26 cellular contexts compared by ENCODE assay signal in the genomic region with DNA sequence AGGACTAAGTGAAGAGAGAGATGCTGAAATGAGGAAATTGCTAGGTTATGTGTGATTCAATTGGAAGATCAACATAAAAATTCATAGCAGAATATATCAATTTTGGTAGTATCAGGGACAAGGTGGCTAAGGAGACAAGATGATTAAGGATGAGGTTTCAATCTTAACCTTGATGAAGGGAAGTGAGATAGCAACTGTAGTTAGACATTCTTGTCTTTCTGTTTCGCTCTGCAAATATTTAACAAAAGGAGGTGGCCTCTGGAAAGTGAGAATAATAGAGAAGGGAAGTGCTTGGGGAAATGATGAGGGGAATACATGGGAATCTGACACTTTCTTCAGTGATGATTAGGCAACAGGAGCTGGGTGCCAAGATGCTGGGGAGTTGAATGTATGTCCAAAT.
"Had no signal": no experiment of that assay in that cellular context is flagged by ENCODE, and none has a peak within 500 bp of the region (broad histone marks: within the 10 kb centered on the region; RNA-seq: fewer than 3 reads in every experiment).

No MANE protein-coding gene starts in this region.

- H3K36me3 Mint-ChIP-seq: memory B cell; naive thymus-derived CD4-positive, alpha-beta T cell; natural killer cell had no signal

- H3K9me3 ChIP-seq: colonic mucosa, esophagus squamous epithelium, gastrocnemius medialis, heart right ventricle, left ventricle myocardium inferior, lower lobe of right lung had no signal

- H3K27ac ChIP-seq: colonic mucosa, epithelial cell of prostate, esophagus squamous epithelium, gastrocnemius medialis, heart right ventricle, left ventricle myocardium inferior, lower lobe of right lung had no signal

- H3K27ac Mint-ChIP-seq: dendritic cell treated with granulocyte-macrophage colony-stimulating factor and Interleukin-4, amounts not matched to agents 40 ng/mL and 50 ng/mL, for 4 days; effector memory CD8-positive, alpha-beta T cell; endodermal cell; memory B cell; naive thymus-derived CD4-positive, alpha-beta T cell; natural killer cell had no signal

- H3K4me3 Mint-ChIP-seq: dendritic cell treated with granulocyte-macrophage colony-stimulating factor and Interleukin-4, amounts not matched to agents 40 ng/mL and 50 ng/mL, for 4 days; effector memory CD8-positive, alpha-beta T cell; endodermal cell; memory B cell; naive thymus-derived CD4-positive, alpha-beta T cell; natural killer cell had no signal

- H3K4me1 ChIP-seq: colonic mucosa, esophagus squamous epithelium, gastrocnemius medialis, heart right ventricle, left ventricle myocardium inferior, lower lobe of right lung had no signal

- H3K4me3 ChIP-seq: colonic mucosa, esophagus squamous epithelium, gastrocnemius medialis, heart right ventricle, left ventricle myocardium inferior, lower lobe of right lung had no signal

- H3K27me3 Mint-ChIP-seq: dendritic cell treated with granulocyte-macrophage colony-stimulating factor and Interleukin-4, amounts not matched to agents 40 ng/mL and 50 ng/mL, for 4 days; effector memory CD8-positive, alpha-beta T cell; memory B cell; naive thymus-derived CD4-positive, alpha-beta T cell had no signal

- H3K27me3 ChIP-seq: colonic mucosa, esophagus squamous epithelium, gastrocnemius medialis, heart right ventricle had no signal

- H3K36me3 ChIP-seq: colonic mucosa, esophagus squamous epithelium, gastrocnemius medialis, heart right ventricle, left ventricle myocardium inferior, lower lobe of right lung had no signal

- ATAC-seq: effector memory CD8-positive, alpha-beta T cell; esophagus mucosa; gastrocnemius medialis; heart right ventricle; left colon; left lobe of liver; lower lobe of right lung; naive thymus-derived CD4-positive, alpha-beta T cell; natural killer cell had no signal

- H3K4me1 Mint-ChIP-seq: memory B cell; naive thymus-derived CD4-positive, alpha-beta T cell; natural killer cell had no signal

- DNase-seq: colonic mucosa; cortex of kidney; effector CD8-positive, alpha-beta T cell; effector memory CD8-positive, alpha-beta T cell; endodermal cell; erythroblast; esophagus squamous epithelium; foreskin fibroblast; foreskin melanocyte; gastrocnemius medialis; glutamatergic neuron; head of caudate nucleus; heart right ventricle; hippocampal formation; left colon; left ventricle myocardium inferior; lower lobe of right lung; mesendoderm; midbrain; naive thymus-derived CD4-positive, alpha-beta T cell; natural killer cell had no signal
